In the genomic region with DNA sequence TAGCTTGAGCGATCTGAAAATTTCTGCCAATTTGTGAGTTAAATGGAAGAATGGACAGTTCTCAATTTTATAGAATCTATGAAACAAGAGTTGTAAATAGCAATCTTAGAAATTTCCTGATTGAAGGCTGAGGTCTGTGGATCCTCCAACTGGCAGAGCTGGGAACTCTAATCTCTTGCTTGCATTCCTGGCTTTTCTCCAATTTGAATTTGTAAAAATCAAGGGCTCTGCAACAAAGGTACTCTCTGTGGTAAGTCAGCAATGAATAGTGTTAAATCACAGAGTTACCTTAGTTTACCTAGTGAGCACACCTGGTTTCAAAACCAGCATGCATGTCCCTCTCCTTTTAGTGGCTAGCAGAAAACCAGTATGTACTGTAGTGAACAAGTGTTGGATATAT, we compare ENCODE assay signal across 1 cellular context.
TF ChIP-seq lines count a peak whose summit lies in the region.

No MANE protein-coding gene starts in this region.

TF ChIP-seq in GM23338, 12 proteins besides CTCF, POLR2A, EP300 and RAD21:
- TF ChIP-seq ETS1 (IDR thresholded peaks at IDR 0.05) (no peak), JUNB (IDR thresholded peaks at IDR 0.05; ENCODE audit: unreplicated experiment) (no peak), EZH2 (IDR thresholded peaks at IDR 0.05; ENCODE audit: low read depth, unreplicated experiment) (no peak), CREB1 (CRISPR knock-in tag; IDR thresholded peaks at IDR 0.05; ENCODE audit: low read depth) (no peak), ZNF114 (CRISPR knock-in tag; IDR thresholded peaks at IDR 0.05) (no peak), ZNF462 (CRISPR knock-in tag; IDR thresholded peaks at IDR 0.05) (no peak), REST (IDR thresholded peaks at IDR 0.05; ENCODE audit: unreplicated experiment) (no peak), POLR2AphosphoS5 (IDR thresholded peaks at IDR 0.05; ENCODE audit: low read depth) (no peak), NANOG (IDR thresholded peaks at IDR 0.05; ENCODE audit: borderline replicate concordance) (no peak), EZH2phosphoT487 (IDR thresholded peaks at IDR 0.05; ENCODE audit: unreplicated experiment) (no peak)
